ENCODE assay signal across 8 cellular contexts in genomic region chr1:42922687-42923366, GRCh38. TPM values are rescaled to one million over a fixed set of nuclear protein-coding genes. Genes with fewer than 3 reads are reported as not detected.
DNase-seq lines count a peak whose midpoint lies in the region; ATAC-seq lines count a peak whose summit lies in the region.

No MANE protein-coding gene starts in this region.

- DNase-seq in COLO829 (ENCODE audit: low spot score) (peak; percentile 65), NCI-H1694 (lab: John Stamatoyannopoulos, UW) (peak; percentile 84), T-helper 1 cell (peak in 3 of 5 donors; percentile 38 to 81 (median 46)), cerebellum (ENCODE audit: low spot score) (peak; percentile 81), kidney glomerular epithelial cell (lab: John Stamatoyannopoulos, UW) (peak; percentile 76)
- peak; percentile 67 for DNase-seq in stimulated activated CD8-positive, alpha-beta memory T cell treated with anti-CD3 and anti-CD28 coated beads, Interleukin-4, amount 100 ng/mL, for 48 hours

- peak; percentile 36 for ATAC-seq in GM21529 (IDR thresholded peaks at IDR 0.05; ENCODE audit: unreplicated experiment)
- no peak for ATAC-seq in GM21717 (IDR thresholded peaks at IDR 0.05; ENCODE audit: unreplicated experiment)

RNA-seq across cellular contexts. Expression of gene SLC2A1, which starts 35.8 kb away (rescaled TPM):
- total RNA-seq in cerebellum: 50.2 TPM
